11 cellular contexts compared by ENCODE assay signal in genomic region chr10:70378122-70378521, GRCh38. TPM values are rescaled to one million over a fixed set of nuclear protein-coding genes. Genes with fewer than 3 reads are reported as not detected.
DNase-seq lines count a peak whose midpoint lies in the region; ATAC-seq, FAIRE-seq and TF ChIP-seq lines count a peak whose summit lies in the region.
"Had no signal": no experiment of that assay in that cellular context is flagged by ENCODE, and none has a peak within 500 bp of the region (broad histone marks: within the 10 kb centered on the region; RNA-seq: fewer than 3 reads in every experiment).

No MANE protein-coding gene starts in this region.

- dilution Hi-C loops in endothelial cell of umbilical vein (cut with MboI; ENCODE audit: extremely low pct_ligation_motif_present, low sequenced_read_pairs), result no loop called here

- no peaks in the 10 kb centered on the region for H3K79me2 ChIP-seq in endothelial cell of umbilical vein (ENCODE audit: control insufficient read depth, insufficient read depth, low read length)

- 84% methylated on average over 5 of the region's 6 CpGs for WGBS in right lobe of liver (ENCODE audit: insufficient coverage, low coverage, low lambda C conversion rate, missing lambda C conversion rate)

- TF ChIP-seq CTCF in endothelial cell of umbilical vein (IDR thresholded peaks at IDR 0.05; ENCODE audit: extremely low read depth in 1 of 2, insufficient read depth in 1 of 2, low read depth in 1 of 2, low read length in 2 of 2), result no peak
- no peak for TF ChIP-seq CTCF in omental fat pad (IDR thresholded peaks at IDR 0.05)
- TF ChIP-seq CTCF in right lobe of liver (IDR thresholded peaks at IDR 0.05), result no peak

- ATAC-seq in omental fat pad (ENCODE audit: low FRiP score) (peak; percentile 70), HG02981 (IDR thresholded peaks at IDR 0.05; ENCODE audit: unreplicated experiment) (no peak), right lobe of liver (no peak), GM18517 (IDR thresholded peaks at IDR 0.05; ENCODE audit: unreplicated experiment) (no peak)
- ATAC-seq in activated T-cell treated with anti-CD3 and anti-CD28 coated beads, Interleukin-2, amount 50 U/mL, for 72 hours (replicated peaks in 1 of 2), result no peak

- H3K4me2 ChIP-seq in endothelial cell of umbilical vein (ENCODE audit: insufficient read depth, low read length), result peak overlapping the region; percentile 45

- intact Hi-C loops in endothelial cell of umbilical vein (cut with micrococcal nuclease) (no loop called here), right lobe of liver (cut with DNase I) (no loop called here)

- peak overlapping the region; percentile 88 for H3K27ac ChIP-seq in endothelial cell of umbilical vein (ENCODE audit: insufficient read depth, low read depth, low read length)
- H3K27ac ChIP-seq in right lobe of liver, result no peak overlapping the region
- H3K27ac ChIP-seq: neutrophil had no signal

- CTCF ChIA-PET in endothelial cell of umbilical vein (lab: Charles Lee), result interaction anchor here (0.9 to 6.0 kb wide), 6 partner anchors 9 to 262 kb away, joined by 3 to 55 read pairs (median 12); partner anchors contain the start of gene EIF4EBP2

- no peaks in the 10 kb centered on the region for H4K20me1 ChIP-seq in endothelial cell of umbilical vein (replicated peaks; ENCODE audit: control insufficient read depth, extremely low read depth, insufficient read depth, low read length)

- no peak overlapping the region for H3K27ac Mint-ChIP-seq in activated T-cell treated with anti-CD3 and anti-CD28 coated beads, Interleukin-2, amount 50 U/mL, for 72 hours
- H3K27ac Mint-ChIP-seq: activated naive CD4-positive, alpha-beta T cell treated with anti-CD3 and anti-CD28 coated beads for 36 hours had no signal

- H3K4me3 ChIP-seq in MG63 (no peak overlapping the region), endothelial cell of umbilical vein (replicated peaks in 1 of 3; ENCODE audit: insufficient read depth in 1 of 3, low read depth in 1 of 3, low read length in 3 of 3) (no peak overlapping the region), right lobe of liver (no peak overlapping the region)

- no peak overlapping the region for H2AFZ ChIP-seq in endothelial cell of umbilical vein (ENCODE audit: low read depth, low read length)

- no peak overlapping the region for H3K4me3 Mint-ChIP-seq in activated T-cell treated with anti-CD3 and anti-CD28 coated beads, Interleukin-2, amount 50 U/mL, for 72 hours
- H3K4me3 Mint-ChIP-seq: activated naive CD4-positive, alpha-beta T cell treated with anti-CD3 and anti-CD28 coated beads for 36 hours had no signal

- no peak for TF ChIP-seq POLR2A in endothelial cell of umbilical vein (IDR thresholded peaks at IDR 0.05; ENCODE audit: low read depth, low read length)
- TF ChIP-seq POLR2A in right lobe of liver (IDR thresholded peaks at IDR 0.05), result no peak

- H3K4me1 Mint-ChIP-seq in activated T-cell treated with anti-CD3 and anti-CD28 coated beads, Interleukin-2, amount 50 U/mL, for 72 hours (ENCODE audit: low read depth), result peaks cover 25% of the 10 kb centered on the region

- H3K9me3 ChIP-seq in MG63 (peaks cover 10% of the 10 kb centered on the region; the same call in 1 of the 2 replicates), endothelial cell of umbilical vein (replicated peaks; ENCODE audit: control insufficient read depth, insufficient read depth, low read length) (no peaks in the 10 kb centered on the region), right lobe of liver (no peaks in the 10 kb centered on the region)
- H3K9me3 ChIP-seq: neutrophil had no signal

- peak; percentile 54 for DNase-seq in DMS53 treated with DMSO at 0.1 percent for 48 hours (lab: John Stamatoyannopoulos, UW; ENCODE audit: unreplicated experiment)
- DNase-seq in MG63, result peak; percentile 82
- DNase-seq in endothelial cell of umbilical vein (ENCODE audit: low read depth, low spot score), result peak; percentile 59
- no peak for DNase-seq in omental fat pad (ENCODE audit: low spot score)
- no peak for DNase-seq in activated T-cell treated with anti-CD3 and anti-CD28 coated beads, Interleukin-2, amount 50 U/mL, for 72 hours
- no peak for DNase-seq in right lobe of liver
- DNase-seq: activated naive CD4-positive, alpha-beta T cell treated with anti-CD3 and anti-CD28 coated beads for 36 hours had no signal

- no peaks in the 10 kb centered on the region for H3K9me3 Mint-ChIP-seq in activated T-cell treated with anti-CD3 and anti-CD28 coated beads, Interleukin-2, amount 50 U/mL, for 72 hours

- no peaks in the 10 kb centered on the region for H3K36me3 ChIP-seq in MG63
- H3K36me3 ChIP-seq in endothelial cell of umbilical vein (ENCODE audit: control insufficient read depth in 2 of 2, extremely low read depth in 1 of 2, insufficient read depth in 2 of 2, low read length in 2 of 2), result no peaks in the 10 kb centered on the region
- H3K36me3 ChIP-seq in right lobe of liver, result no peaks in the 10 kb centered on the region
- H3K36me3 ChIP-seq: neutrophil had no signal

- peak; percentile 88 for FAIRE-seq in endothelial cell of umbilical vein (lab: Jason Lieb, UNC)
- FAIRE-seq: TTC549 had no signal

- BruUV-seq in endothelial cell of umbilical vein (replicated peaks; lab: Mats Ljungman, UMichigan), result no TSS peak

- peaks cover 49% of the 10 kb centered on the region for H3K4me1 ChIP-seq in endothelial cell of umbilical vein (ENCODE audit: control insufficient read depth, extremely low read depth, insufficient read depth, low read length)
- peaks cover 0 to 7% (median 0%) of the 10 kb centered on the region in 4 donors for H3K4me1 ChIP-seq in right lobe of liver

- POLR2A ChIA-PET in endothelial cell of umbilical vein (lab: Charles Lee), result interaction anchor here (2.6 kb wide), 1 partner anchor 26 kb away, joined by 9 read pairs; the partner anchor contains the start of gene EIF4EBP2

- H3K27me3 Mint-ChIP-seq in activated T-cell treated with anti-CD3 and anti-CD28 coated beads, Interleukin-2, amount 50 U/mL, for 72 hours (ENCODE audit: low read depth), result peaks cover 5% of the 10 kb centered on the region

- H3K27me3 ChIP-seq in MG63, result no peaks in the 10 kb centered on the region
- no peaks in the 10 kb centered on the region for H3K27me3 ChIP-seq in endothelial cell of umbilical vein (ENCODE audit: control insufficient read depth in 2 of 2, insufficient read depth in 2 of 2, low read length in 2 of 2)
- H3K27me3 ChIP-seq in right lobe of liver, result no peaks in the 10 kb centered on the region

- no peaks in the 10 kb centered on the region for H3K9me1 ChIP-seq in endothelial cell of umbilical vein (replicated peaks; ENCODE audit: control insufficient read depth, extremely low read depth, insufficient read depth, low read length)

- H3K9ac ChIP-seq in endothelial cell of umbilical vein (replicated peaks; ENCODE audit: extremely low read depth, insufficient read depth, low read length), result no peak overlapping the region

- H3K36me3 Mint-ChIP-seq in activated T-cell treated with anti-CD3 and anti-CD28 coated beads, Interleukin-2, amount 50 U/mL, for 72 hours (ENCODE audit: insufficient read depth in 2 of 2), result peaks cover 0 to 6% of the 10 kb centered on the region in 2 donors

TF ChIP-seq in endothelial cell of umbilical vein, 7 proteins besides CTCF, POLR2A, EP300 and RAD21:
- no peak for TF ChIP-seq GATA2 (IDR thresholded peaks at IDR 0.05; ENCODE audit: insufficient read depth, insufficient read length, low read depth, low read length)
- TF ChIP-seq JUN (IDR thresholded peaks at IDR 0.05; ENCODE audit: borderline replicate concordance, insufficient read depth, insufficient read length, low read depth), result peak; percentile 24
- peak; percentile 74 for TF ChIP-seq FOS (IDR thresholded peaks at IDR 0.05; ENCODE audit: borderline replicate concordance, insufficient read depth, low read length)
- TF ChIP-seq EZH2 (IDR thresholded peaks at IDR 0.05; ENCODE audit: borderline replicate concordance, low read depth, low read length, severe bottlenecking), result no peak
- no peak for TF ChIP-seq MYC (IDR thresholded peaks at IDR 0.05; ENCODE audit: low read depth, low read length)
- TF ChIP-seq MAX (IDR thresholded peaks at IDR 0.05; ENCODE audit: insufficient read depth, insufficient read length), result no peak
- TF ChIP-seq POLR2AphosphoS5 (IDR thresholded peaks at IDR 0.05; ENCODE audit: insufficient read depth, low read depth, low read length), result peak; percentile 38

RNA-seq across cellular contexts. Expression of gene LRRC20, which starts 4.3 kb away (rescaled TPM):
- total RNA-seq in MG63 (2014; rRNA removed; shearing (Covaris generic); ENCODE audit: low replicate concordance), result 15.8 and 48.2 TPM in 2 replicates
- total RNA-seq in endothelial cell of umbilical vein (9.6 and 14.7 TPM in 2 replicates), omental fat pad (1 to 10 TPM; 2.0 to 5.8 (median 2.5) TPM), right lobe of liver (10 to 100 TPM in 5 of 6 experiments, 1 to 10 TPM in 1; 9.6 to 22.5 (median 16.6) TPM)
- polyA plus RNA-seq in endothelial cell of umbilical vein, result 19.8 and 24.4 TPM in 2 replicates
- 23.0 and 24.0 TPM in 2 replicates for polyA plus RNA-seq in endothelial cell of umbilical vein (2011; cell fraction: cytosol; rRNA removed)
- polyA plus RNA-seq in endothelial cell of umbilical vein (2011; cell fraction: nucleus; rRNA removed), result 12.8 and 13.7 TPM in 2 replicates
- 19.4 and 23.9 TPM in 2 replicates for polyA plus RNA-seq in endothelial cell of umbilical vein (2012)
- 7.3 and 21.0 TPM in 2 replicates for polyA minus RNA-seq in endothelial cell of umbilical vein
- polyA minus RNA-seq in endothelial cell of umbilical vein (2011; cell fraction: cytosol; rRNA and poly(A)+ RNA removed), result 3.2 TPM
- 2.9 and 4.5 TPM in 2 replicates for polyA minus RNA-seq in endothelial cell of umbilical vein (2011; cell fraction: nucleus; rRNA and poly(A)+ RNA removed)
- 1 to 10 TPM; 3.6 to 5.8 TPM for total RNA-seq in activated T-cell treated with anti-CD3 and anti-CD28 coated beads, Interleukin-2, amount 50 U/mL, for 72 hours

RNA-seq across cellular contexts. Expression of gene EIF4EBP2, which starts 25.8 kb away (rescaled TPM):
- total RNA-seq in MG63 (2014; rRNA removed; shearing (Covaris generic); ENCODE audit: low replicate concordance), result 5.1 and 6.1 TPM in 2 replicates
- 46.6 and 47.0 TPM in 2 replicates for total RNA-seq in endothelial cell of umbilical vein
- 13.9 and 18.2 TPM in 2 replicates for polyA plus RNA-seq in endothelial cell of umbilical vein
- 17.6 and 19.9 TPM in 2 replicates for polyA plus RNA-seq in endothelial cell of umbilical vein (2011; cell fraction: cytosol; rRNA removed)
- polyA plus RNA-seq in endothelial cell of umbilical vein (2011; cell fraction: nucleus; rRNA removed), result 13.5 and 15.6 TPM in 2 replicates
- 29.8 and 35.4 TPM in 2 replicates for polyA plus RNA-seq in endothelial cell of umbilical vein (2012)
- 41.3 and 43.9 TPM in 2 replicates for polyA minus RNA-seq in endothelial cell of umbilical vein
- 22.1 TPM for polyA minus RNA-seq in endothelial cell of umbilical vein (2011; cell fraction: cytosol; rRNA and poly(A)+ RNA removed)
- polyA minus RNA-seq in endothelial cell of umbilical vein (2011; cell fraction: nucleus; rRNA and poly(A)+ RNA removed), result 13.1 and 20.5 TPM in 2 replicates
- total RNA-seq in omental fat pad, result 100 to 1,000 TPM; 104 to 195 (median 141) TPM
- 10 to 100 TPM; 23.6 to 24.3 TPM for total RNA-seq in activated T-cell treated with anti-CD3 and anti-CD28 coated beads, Interleukin-2, amount 50 U/mL, for 72 hours
- total RNA-seq in right lobe of liver, result 10 to 100 TPM; 21.0 to 80.8 (median 56.7) TPM

Comparison
In these comparisons a context has a peak if more than half of its experiments do, and no peak if none do; other contexts are left out.
1. DNase-seq: peak in DMS53 treated with DMSO at 0.1 percent for 48 hours (single experiment), MG63 (single experiment) and endothelial cell of umbilical vein (single experiment); none in omental fat pad (single experiment), activated T-cell treated with anti-CD3 and anti-CD28 coated beads, Interleukin-2, amount 50 U/mL, for 72 hours (0 of 2) and right lobe of liver (0 of 3).